9 cellular contexts compared by ENCODE assay signal in the genomic region with DNA sequence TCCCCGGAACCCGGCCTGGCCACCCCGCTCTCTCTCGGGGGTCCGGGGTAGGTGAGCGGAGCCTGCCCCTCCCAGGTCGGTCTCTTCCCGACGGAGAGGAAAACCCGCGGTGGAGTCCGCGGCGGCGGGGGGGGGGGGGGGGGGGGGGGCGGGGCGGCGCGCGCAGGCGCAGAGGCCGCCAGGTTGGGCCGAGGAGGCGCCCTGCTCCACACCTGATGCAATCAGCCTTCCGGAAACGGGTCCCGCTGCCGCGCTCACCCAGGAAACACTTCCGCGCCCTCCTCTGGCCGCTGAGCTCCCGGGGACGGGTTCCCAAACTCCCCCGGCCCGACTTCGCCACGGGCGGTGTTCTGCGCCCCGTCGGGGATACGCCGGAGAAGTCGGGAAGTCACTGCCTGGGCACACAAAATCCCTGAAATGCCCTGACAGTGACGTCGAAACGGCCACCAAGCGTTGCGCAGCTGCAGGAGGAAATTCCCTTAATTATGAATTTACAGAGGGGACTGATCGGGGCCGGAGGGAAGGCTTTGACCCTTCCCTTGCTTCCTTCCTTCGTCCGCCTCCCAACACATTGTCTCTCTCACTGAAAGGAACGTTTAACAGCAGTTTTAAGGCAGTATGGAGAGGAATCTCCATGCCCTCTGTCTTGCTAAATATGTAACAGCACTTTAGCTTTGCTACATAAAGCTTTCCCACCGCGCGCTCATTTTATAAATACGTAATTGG. TPM values are rescaled to one million over a fixed set of nuclear protein-coding genes. Genes with fewer than 3 reads are reported as not detected.
DNase-seq lines count a peak whose midpoint lies in the region; ATAC-seq, FAIRE-seq and TF ChIP-seq lines count a peak whose summit lies in the region.
"Had no signal": no experiment of that assay in that cellular context is flagged by ENCODE, and none has a peak within 500 bp of the region (broad histone marks: within the 10 kb centered on the region; RNA-seq: fewer than 3 reads in every experiment).

No MANE protein-coding gene starts in this region.

- DNase-seq in D721Med (ENCODE audit: insufficient read length, low spot score) (peak; percentile 42), HTR-8/SVneo (ENCODE audit: insufficient read length, low spot score) (peak; percentile 91), PC-3 (peak; percentile 83), left cardiac atrium (peak; percentile 75), progenitor cell of endocrine pancreas (ENCODE audit: low spot score, unreplicated experiment) (peak; percentile 72)
- DNase-seq in effector CD8-positive, alpha-beta T cell (lab: John Stamatoyannopoulos, UW): no peak

- peaks cover 28% of the 10 kb centered on the region for H3K79me2 ChIP-seq in PC-3 (ENCODE audit: low read length)

- peak overlapping the region; percentile 82 for H3K27ac ChIP-seq in PC-3 (ENCODE audit: low read length)

- BruUV-seq in PC-3 (replicated peaks; lab: Mats Ljungman, UMichigan): TSS peak; percentile 98

- H3K9me3 ChIP-seq in PC-3 (ENCODE audit: low read length): no peaks in the 10 kb centered on the region

- H3K4me3 ChIP-seq in PC-3 (ENCODE audit: low read length): peak overlapping the region; percentile 80

- H3K4me1 ChIP-seq in PC-3 (ENCODE audit: insufficient read depth, low read length): peaks cover 26% of the 10 kb centered on the region

- H3K27me3 Mint-ChIP-seq in activated naive CD8-positive, alpha-beta T cell: peaks cover 33% of the 10 kb centered on the region
- peaks cover 3% of the 10 kb centered on the region for H3K27me3 Mint-ChIP-seq in progenitor cell of endocrine pancreas

- no peaks in the 10 kb centered on the region for H3K9me3 Mint-ChIP-seq in activated naive CD8-positive, alpha-beta T cell (ENCODE audit: low read depth)
- no peaks in the 10 kb centered on the region for H3K9me3 Mint-ChIP-seq in progenitor cell of endocrine pancreas (ENCODE audit: low read depth)

- H3K4me1 Mint-ChIP-seq in activated naive CD8-positive, alpha-beta T cell (ENCODE audit: low read depth): peaks cover 26% of the 10 kb centered on the region
- peaks cover 33% of the 10 kb centered on the region for H3K4me1 Mint-ChIP-seq in progenitor cell of endocrine pancreas (ENCODE audit: low read depth)

- H3K9me2 ChIP-seq in PC-3 (replicated peaks; ENCODE audit: low read length): no peaks in the 10 kb centered on the region

- peak; percentile 51 for ATAC-seq in GM21381 (IDR thresholded peaks at IDR 0.05; ENCODE audit: unreplicated experiment)
- ATAC-seq in PC-3: peak; percentile 47
- peak; percentile 38 to 58 for ATAC-seq in left cardiac atrium

- H3K27me3 ChIP-seq in PC-3 (ENCODE audit: low read length): no peaks in the 10 kb centered on the region

- H2AFZ ChIP-seq in PC-3 (ENCODE audit: low read length): peak overlapping the region; percentile 97

- H3K36me3 ChIP-seq in PC-3 (ENCODE audit: low read depth, low read length): no peaks in the 10 kb centered on the region

- CTCF ChIA-PET in PC-3 (lab: Charles Lee): interaction anchor here (0.6 kb wide), 1 partner anchor 1438 kb away, joined by 4 read pairs; no protein-coding TSS in a partner anchor

- peak overlapping the region; percentile 85 for H3K4me3 Mint-ChIP-seq in activated naive CD8-positive, alpha-beta T cell
- H3K4me3 Mint-ChIP-seq in progenitor cell of endocrine pancreas (ENCODE audit: low read depth): peak overlapping the region; percentile 85

- FAIRE-seq in D721Med (lab: Jason Lieb, UNC): no peak
- peak; percentile 70 for FAIRE-seq in HTR-8/SVneo (lab: Jason Lieb, UNC)
- FAIRE-seq: colon had no signal

- H4K20me1 ChIP-seq in PC-3 (ENCODE audit: low read length): peaks cover 5% of the 10 kb centered on the region; the same call in 1 of the 2 replicates

- no peaks in the 10 kb centered on the region for H3F3A ChIP-seq in PC-3 (ENCODE audit: low read length, unreplicated experiment)

- H3K4me2 ChIP-seq in PC-3 (ENCODE audit: low read length): peak overlapping the region; percentile 89

- no peak for TF ChIP-seq CTCF in D721Med (IDR thresholded peaks at IDR 0.05; ENCODE audit: insufficient read depth, missing control alignments)
- no peak; the same call in 1 of the 2 replicates for TF ChIP-seq CTCF in PC-3 (conservative IDR thresholded peaks at IDR 0.05; ENCODE audit: low read depth, low read length)
- TF ChIP-seq CTCF in progenitor cell of endocrine pancreas (IDR thresholded peaks at IDR 0.05; ENCODE audit: unreplicated experiment): peak; percentile 30

- POLR2A ChIA-PET in PC-3 (lab: Charles Lee; ENCODE audit: unreplicated experiment): no interaction called here

- H3K9ac ChIP-seq in PC-3 (ENCODE audit: low read length): peak overlapping the region; percentile 87

- H3K27ac Mint-ChIP-seq in activated naive CD8-positive, alpha-beta T cell: peak overlapping the region; percentile 82
- H3K27ac Mint-ChIP-seq in progenitor cell of endocrine pancreas: peak overlapping the region; percentile 98

- no peaks in the 10 kb centered on the region for H3K36me3 Mint-ChIP-seq in activated naive CD8-positive, alpha-beta T cell
- no peaks in the 10 kb centered on the region for H3K36me3 Mint-ChIP-seq in progenitor cell of endocrine pancreas (ENCODE audit: insufficient read depth)

- intact Hi-C loops in PC-3 (cut with micrococcal nuclease): no loop called here
- intact Hi-C loops in left cardiac atrium (cut with DNase I): loop anchor here (5.0 to 10.0 kb wide), 2 partner anchors 289 to 472 kb away; a partner anchor contains a TSS

RNA-seq across cellular contexts. Expression of a gene that starts 2.1 kb away (rescaled TPM):
- total RNA-seq in PC-3 (2014; rRNA removed): 24.7 and 26.7 TPM in 2 replicates
- 10 to 100 TPM; 53.0 to 56.5 TPM for total RNA-seq in left cardiac atrium
- 61.4 and 61.7 TPM in 2 replicates for total RNA-seq in progenitor cell of endocrine pancreas

RNA-seq across cellular contexts. Expression of a gene that starts 40.3 kb away (rescaled TPM):
- total RNA-seq in PC-3 (2014; rRNA removed) (0.63 and 1.8 TPM in 2 replicates), left cardiac atrium (10 to 100 TPM; 23.1 to 26.4 TPM), progenitor cell of endocrine pancreas (270 and 317 TPM in 2 replicates)
